1 cellular context compared by ENCODE assay signal in genomic region chr2:177254433-177255226, GRCh38.
TF ChIP-seq lines count a peak whose summit lies in the region.

No MANE protein-coding gene starts in this region.

TF ChIP-seq in HEK293, 187 proteins besides CTCF, POLR2A, EP300 and RAD21 (continued from another document):
- TF ChIP-seq PATZ1 (tag by site-specific recombination; IDR thresholded peaks at IDR 0.05): peak; percentile 33; the same call in 1 of the 2 replicates
- TF ChIP-seq TRIM28 (IDR thresholded peaks at IDR 0.05; ENCODE audit: borderline replicate concordance, low read length): peak; percentile 24; the same call in 1 of the 2 replicates
- TF ChIP-seq ZNF2 (tag by site-specific recombination; IDR thresholded peaks at IDR 0.05): peak; percentile 97
- TF ChIP-seq SP7 (tag by site-specific recombination; IDR thresholded peaks at IDR 0.05): 0 out of 2 replicates have a peak, but pooled peaks have one; percentile 27
- 0 out of 2 replicates have a peak, but pooled peaks have one; percentile 52 for TF ChIP-seq ZNF366 (tag by site-specific recombination; conservative IDR thresholded peaks at IDR 0.05)
